In genomic region chr17:30291571-30292489, GRCh38 we compare ENCODE assay signal across 8 cellular contexts. TPM values are rescaled to one million over a fixed set of nuclear protein-coding genes. Genes with fewer than 3 reads are reported as not detected.
DNase-seq lines count a peak whose midpoint lies in the region; ATAC-seq and TF ChIP-seq lines count a peak whose summit lies in the region.

TSS of gene BLMH (minus strand) at chr17:30291944. CDS start at chr17:30291819, 125 bp downstream.

- no peaks in the 10 kb centered on the region for H3K27me3 ChIP-seq in cardiac muscle cell
- no peaks in the 10 kb centered on the region for H3K27me3 ChIP-seq in trophoblast cell (ENCODE audit: insufficient read depth, low read length)
- H3K27me3 ChIP-seq in tibial artery: no peaks in the 10 kb centered on the region

- peaks cover 12% of the 10 kb centered on the region for H3K79me1 ChIP-seq in trophoblast cell (ENCODE audit: low read length)

- peak within 1 kb of the TSS; percentile 54 for H2AK5ac ChIP-seq in trophoblast cell (ENCODE audit: low read length)

- peak within 1 kb of the TSS; percentile 88 for H4K91ac ChIP-seq in trophoblast cell (ENCODE audit: low read depth, low read length)

- ATAC-seq in GM21529 (IDR thresholded peaks at IDR 0.05; ENCODE audit: unreplicated experiment): peak; percentile 65

- H3K36me3 ChIP-seq in KOPT-K1 (ENCODE audit: insufficient read depth, low read length) (peaks cover 27% of the 10 kb centered on the region), cardiac muscle cell (peaks cover 21% of the 10 kb centered on the region), trophoblast cell (ENCODE audit: control insufficient read depth in 1 of 2, insufficient read depth in 2 of 2, low read length in 2 of 2) (peaks cover 9 to 10% of the 10 kb centered on the region in 2 experiments), tibial artery (peaks cover 10 to 22% (median 14%) of the 10 kb centered on the region in 3 donors)

- H2BK12ac ChIP-seq in trophoblast cell (ENCODE audit: low read length): peak within 1 kb of the TSS; percentile 30

- H3K4me2 ChIP-seq in trophoblast cell (ENCODE audit: low read length): peak within 1 kb of the TSS; percentile 82

- TF ChIP-seq CTCF in cardiac muscle cell (IDR thresholded peaks at IDR 0.05; ENCODE audit: low read depth, low read length): no peak
- no peak for TF ChIP-seq CTCF in tibial artery (IDR thresholded peaks at IDR 0.05)

- peak; percentile 5 for DNase-seq in DMS79 (lab: John Stamatoyannopoulos, UW)
- DNase-seq in SW480 (ENCODE audit: low spot score): peak; percentile 58
- peak; percentile 75 for DNase-seq in activated naive CD8-positive, alpha-beta T cell treated with anti-CD3 and anti-CD28 coated beads, Interleukin-2, amount 50 U/mL, for 16 hours (ENCODE audit: low read depth, low spot score)
- DNase-seq in cardiac muscle cell (ENCODE audit: low read depth in 1 of 2, low spot score in 1 of 2): peak; percentile 78 to 91
- peak; percentile 64 to 82 for DNase-seq in trophoblast cell
- DNase-seq in tibial artery: peak; percentile 72 to 89

- peak within 1 kb of the TSS; percentile 90 for H3K14ac ChIP-seq in trophoblast cell (ENCODE audit: low read length)

- peak within 1 kb of the TSS; percentile 100 for H3K4me3 ChIP-seq in cardiac muscle cell
- H3K4me3 ChIP-seq in trophoblast cell (ENCODE audit: low read depth, low read length): peak within 1 kb of the TSS; percentile 85
- peak within 1 kb of the TSS; percentile 84 to 89 for H3K4me3 ChIP-seq in tibial artery

- H3K9ac ChIP-seq in trophoblast cell (ENCODE audit: low read length): peak within 1 kb of the TSS; percentile 85

- peak within 1 kb of the TSS; percentile 81 for H3K4ac ChIP-seq in trophoblast cell (ENCODE audit: low read depth, low read length)

- H2AFZ ChIP-seq in trophoblast cell (ENCODE audit: insufficient read depth, low read length, poor library complexity): peak within 1 kb of the TSS; percentile 91

- H3K9me3 ChIP-seq in KOPT-K1 (ENCODE audit: insufficient read depth, low read length, poor library complexity, severe bottlenecking) (no peaks in the 10 kb centered on the region), cardiac muscle cell (ENCODE audit: low read depth) (no peaks in the 10 kb centered on the region), trophoblast cell (ENCODE audit: insufficient read depth, low read depth, low read length) (no peaks in the 10 kb centered on the region), tibial artery (no peaks in the 10 kb centered on the region)

- intact Hi-C loops in tibial artery (cut with DNase I; ENCODE audit: low total_unique reads): loop anchor here (5.0 kb wide), 1 partner anchor 85 kb away; the partner anchor contains the start of gene CPD

- peak within 1 kb of the TSS; percentile 92 for H2BK5ac ChIP-seq in trophoblast cell (ENCODE audit: low read depth, low read length, poor library complexity)

- no peak within 1 kb of the TSS for H3K23ac ChIP-seq in trophoblast cell (ENCODE audit: low read length)

- no CpG with 5 or more reads among the region's 99 CpGs for WGBS in trophoblast cell (ENCODE audit: extremely low coverage, insufficient coverage, insufficient read length)

- peak within 1 kb of the TSS; percentile 97 for H4K8ac ChIP-seq in trophoblast cell (ENCODE audit: low read depth, low read length)

- peak within 1 kb of the TSS; percentile 89 for H2BK120ac ChIP-seq in trophoblast cell (ENCODE audit: insufficient read depth, low read length, poor library complexity)

- H3K18ac ChIP-seq in trophoblast cell (ENCODE audit: low read length): peak within 1 kb of the TSS; percentile 97

- H3K27ac ChIP-seq in KOPT-K1 (ENCODE audit: low read depth, low read length, poor library complexity, severe bottlenecking) (peak within 1 kb of the TSS; percentile 71), cardiac muscle cell (peak within 1 kb of the TSS; percentile 32), trophoblast cell (ENCODE audit: low read depth, low read length) (peak within 1 kb of the TSS; percentile 73), tibial artery (peak within 1 kb of the TSS; percentile 92 to 93)

- peaks cover 5% of the 10 kb centered on the region for H3K79me2 ChIP-seq in trophoblast cell (ENCODE audit: control insufficient read depth, insufficient read depth, low read length, poor library complexity)

- H3K4me1 ChIP-seq in cardiac muscle cell (ENCODE audit: low read depth): peaks cover 6% of the 10 kb centered on the region
- peaks cover 0 to 4% of the 10 kb centered on the region in 2 experiments for H3K4me1 ChIP-seq in trophoblast cell (ENCODE audit: control insufficient read depth in 1 of 2, insufficient read depth in 2 of 2, low read length in 2 of 2)
- H3K4me1 ChIP-seq in tibial artery: peaks cover 0 to 27% (median 12%) of the 10 kb centered on the region in 4 donors

- H4K12ac ChIP-seq in trophoblast cell (ENCODE audit: low read depth, low read length): peak within 1 kb of the TSS; percentile 60

RNA-seq across cellular contexts. Expression of gene BLMH, which starts in this region (rescaled TPM):
- 44.3 and 47.3 TPM in 2 replicates for total RNA-seq in cardiac muscle cell
- 39.7 and 51.4 TPM in 2 replicates for polyA plus RNA-seq in cardiac muscle cell
- 45.2 and 49.1 TPM in 2 replicates for polyA plus RNA-seq in trophoblast cell (2013)

Comparison
In these comparisons a context has a peak if more than half of its experiments do, and no peak if none do; other contexts are left out.
1. Peak in every context shown above with its lines: DNase-seq, ATAC-seq, H3K4me3 ChIP-seq and H3K27ac ChIP-seq.
2. DNase-seq: peak in every context shown above with its lines; median percentile 84 in cardiac muscle cell; 80 in tibial artery; 75 in activated naive CD8-positive, alpha-beta T cell treated with anti-CD3 and anti-CD28 coated beads, Interleukin-2, amount 50 U/mL, for 16 hours; 73 in trophoblast cell; 58 in SW480; 5 in DMS79.
3. H3K27ac ChIP-seq: peak in every context shown above with its lines; median percentile 92 in tibial artery; 73 in trophoblast cell; 71 in KOPT-K1; 32 in cardiac muscle cell.